ENCODE assay signal across 1 cellular context in the genomic region with DNA sequence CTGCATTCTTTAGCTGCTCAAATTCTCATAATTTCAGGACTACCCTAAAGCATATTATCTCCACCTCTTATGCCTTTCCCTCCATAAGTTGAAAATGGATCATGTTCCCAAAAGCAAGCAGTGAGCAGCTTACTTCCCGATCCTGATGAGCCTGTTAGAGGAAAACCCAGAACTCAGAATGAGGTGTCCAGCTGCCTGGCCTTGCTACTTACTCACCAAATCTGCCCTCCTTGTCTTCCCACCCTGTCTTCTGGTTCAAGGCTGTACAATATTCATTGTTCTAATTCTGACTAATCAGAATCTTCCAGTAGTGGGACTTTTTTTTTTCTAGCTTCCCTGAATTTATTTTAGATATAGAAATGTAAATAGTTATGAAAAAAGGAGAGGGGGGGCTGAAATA.
TF ChIP-seq lines count a peak whose summit lies in the region.

No MANE protein-coding gene starts in this region.

TF ChIP-seq in HCT116, 20 proteins besides CTCF, POLR2A, EP300 and RAD21 (continued from another document):
- TF ChIP-seq EZH2phosphoT487 (IDR thresholded peaks at IDR 0.05; ENCODE audit: borderline replicate concordance) (no peak), CEBPB (IDR thresholded peaks at IDR 0.05; ENCODE audit: low read depth) (no peak), JUND (IDR thresholded peaks at IDR 0.05) (no peak), EGR1 (IDR thresholded peaks at IDR 0.05; ENCODE audit: low read depth) (no peak), FOSL1 (IDR thresholded peaks at IDR 0.05; ENCODE audit: low read depth) (no peak), ZFX (IDR thresholded peaks at IDR 0.05) (no peak), YY1 (IDR thresholded peaks at IDR 0.05; ENCODE audit: extremely low read depth, insufficient replicate concordance, low read depth, low read length) (no peak)
TF ChIP-seq in HCT116: peak in this region for 0.
